16 cellular contexts compared by ENCODE assay signal in genomic region chr10:71685554-71686202, GRCh38. TPM values are rescaled to one million over a fixed set of nuclear protein-coding genes. Genes with fewer than 3 reads are reported as not detected.
DNase-seq lines count a peak whose midpoint lies in the region; ATAC-seq and TF ChIP-seq lines count a peak whose summit lies in the region.
"Had no signal": no experiment of that assay in that cellular context is flagged by ENCODE, and none has a peak within 500 bp of the region (broad histone marks: within the 10 kb centered on the region; RNA-seq: fewer than 3 reads in every experiment).

No MANE protein-coding gene starts in this region.

- no peak overlapping the region for H3K27ac ChIP-seq in GM23338 (ENCODE audit: low read depth)
- H3K27ac ChIP-seq in WERI-Rb-1 = peak overlapping the region; percentile 4; the same call in 1 of the 2 replicates

- H3F3A ChIP-seq in GM23338 (replicated peaks; ENCODE audit: low read depth) = no peaks in the 10 kb centered on the region

- peaks cover 6% of the 10 kb centered on the region for H3K36me3 Mint-ChIP-seq in GM23338 (ENCODE audit: low read depth)

- H3K27me3 ChIP-seq in GM23338 (ENCODE audit: insufficient read depth) (no peaks in the 10 kb centered on the region), WERI-Rb-1 (ENCODE audit: insufficient read depth, low read depth, severe bottlenecking) (no peaks in the 10 kb centered on the region), iPS-15b (ENCODE audit: control insufficient read depth, insufficient read depth, low read length) (no peaks in the 10 kb centered on the region)
- H3K27me3 ChIP-seq: BE2C had no signal

- H3K27me3 Mint-ChIP-seq in GM23338 (ENCODE audit: insufficient read depth, low read depth, poor library complexity) = peaks cover 14% of the 10 kb centered on the region
- H3K27me3 Mint-ChIP-seq: IgD-negative memory B cell had no signal

- peak; percentile 24; the same call in 1 of the 3 replicates for ATAC-seq in GM23338

- no peaks in the 10 kb centered on the region for H3K9me2 ChIP-seq in GM23338 (ENCODE audit: insufficient read depth)

- no peak overlapping the region; the same call in 2 of the 3 replicates for H3K4me3 Mint-ChIP-seq in GM23338
- H3K4me3 Mint-ChIP-seq: CD4-positive, alpha-beta memory T cell; IgD-negative memory B cell had no signal

- peak overlapping the region; percentile 38; the same call in 1 of the 2 replicates for H3K4me2 ChIP-seq in GM23338

- H3K4me3 ChIP-seq in GM23338 (no peak overlapping the region), WERI-Rb-1 (ENCODE audit: low read depth, low read length) (no peak overlapping the region), iPS-15b (ENCODE audit: low read depth, low read length) (no peak overlapping the region)

- H3K79me2 ChIP-seq in GM23338 (replicated peaks; ENCODE audit: insufficient read depth) = no peaks in the 10 kb centered on the region

- H3K36me3 ChIP-seq in GM23338 (ENCODE audit: insufficient read depth) (no peaks in the 10 kb centered on the region), WERI-Rb-1 (peaks cover 63% of the 10 kb centered on the region), iPS-15b (ENCODE audit: control insufficient read depth, insufficient read depth, low read length) (no peaks in the 10 kb centered on the region)
- H3K36me3 ChIP-seq: BE2C had no signal

- peak overlapping the region; percentile 59; the same call in 1 of the 2 replicates for H2AFZ ChIP-seq in GM23338

- H3K9me3 ChIP-seq in WERI-Rb-1 (ENCODE audit: severe bottlenecking) (peaks cover 4% of the 10 kb centered on the region), iPS-15b (ENCODE audit: control insufficient read depth, insufficient read depth, low read length) (no peaks in the 10 kb centered on the region)
- H3K9me3 ChIP-seq: BE2C had no signal

- H3K4me1 Mint-ChIP-seq in GM23338 = peaks cover 29% of the 10 kb centered on the region

- no peaks in the 10 kb centered on the region for H4K20me1 ChIP-seq in GM23338 (replicated peaks; ENCODE audit: insufficient read depth)

- H3K27ac Mint-ChIP-seq in GM23338 = no peak overlapping the region

- peak overlapping the region; percentile 8 for H3K9ac ChIP-seq in iPS-15b (ENCODE audit: low read depth, low read length)

- peaks cover 13% of the 10 kb centered on the region for H3K4me1 ChIP-seq in GM23338 (ENCODE audit: insufficient read depth)
- H3K4me1 ChIP-seq in iPS-15b (ENCODE audit: control insufficient read depth, insufficient read depth, low read length) = peaks cover 3% of the 10 kb centered on the region
- H3K4me1 ChIP-seq: BE2C had no signal

- TF ChIP-seq CTCF in GM23338 (conservative IDR thresholded peaks at IDR 0.05; ENCODE audit: low read depth in 2 of 2) (no peak), WERI-Rb-1 (IDR thresholded peaks at IDR 0.05; ENCODE audit: low read depth, low read length) (no peak)

- DNase-seq in NCI-H345 (lab: John Stamatoyannopoulos, UW) = peak; percentile 11
- DNase-seq in NCI-H345 treated with DMSO at 0.1 percent for 48 hours (lab: John Stamatoyannopoulos, UW; ENCODE audit: unreplicated experiment) = no peak
- no peak for DNase-seq in GM23338 (ENCODE audit: low spot score)
- peak; percentile 55 for DNase-seq in WERI-Rb-1
- no peak for DNase-seq in T-helper 9 cell
- no peak for DNase-seq in occipital lobe (lab: John Stamatoyannopoulos, UW)
- DNase-seq: BE2C, GOT3, MV-4-11, NCI-H1694 treated with DMSO at 0.1 percent for 48 hours, NCI-H2227 treated with DMSO at 0.1 percent for 48 hours, SIG-M5 had no signal

- peaks cover 11% of the 10 kb centered on the region for H3K9me3 Mint-ChIP-seq in GM23338

TF ChIP-seq in GM23338, 12 proteins besides CTCF, POLR2A, EP300 and RAD21 (continues in another document):
- TF ChIP-seq ZNF331 (CRISPR knock-in tag; IDR thresholded peaks at IDR 0.05; ENCODE audit: low read depth) (no peak), EZH2 (IDR thresholded peaks at IDR 0.05; ENCODE audit: low read depth, unreplicated experiment) (no peak), ETS1 (IDR thresholded peaks at IDR 0.05) (no peak), STAT1 (IDR thresholded peaks at IDR 0.05; ENCODE audit: unreplicated experiment) (no peak), ZNF462 (CRISPR knock-in tag; IDR thresholded peaks at IDR 0.05) (no peak), EZH2phosphoT487 (IDR thresholded peaks at IDR 0.05; ENCODE audit: unreplicated experiment) (no peak), NANOG (IDR thresholded peaks at IDR 0.05; ENCODE audit: borderline replicate concordance) (no peak), JUNB (IDR thresholded peaks at IDR 0.05; ENCODE audit: unreplicated experiment) (no peak), CREB1 (CRISPR knock-in tag; IDR thresholded peaks at IDR 0.05; ENCODE audit: low read depth) (no peak)

RNA-seq across cellular contexts. Expression of gene C10orf105, which starts 33.9 kb away (rescaled TPM):
- 0.17 and 0.19 TPM in 2 replicates for total RNA-seq in GM23338 (2014; rRNA removed; shearing (Covaris generic))
- polyA plus RNA-seq in GM23338 (2016; fragmentation: Nextera tagmentation; extraction: Ambion mirVana) = 0.15 and 0.19 TPM in 2 replicates
- total RNA-seq in occipital lobe = under 0.01 TPM
- total RNA-seq: HT1080 had no signal
- polyA plus RNA-seq: IgD-negative memory B cell had no signal

Comparison
In these comparisons a context has a peak if more than half of its experiments do, and no peak if none do; other contexts are left out.
1. DNase-seq: peak in NCI-H345 (single experiment) and WERI-Rb-1 (single experiment); none in NCI-H345 treated with DMSO at 0.1 percent for 48 hours (single experiment), GM23338 (single experiment), T-helper 9 cell (single experiment) and occipital lobe (single experiment).